1 cellular context compared by ENCODE assay signal in genomic region chr9:121599872-121600585, GRCh38.
TF ChIP-seq lines count a peak whose summit lies in the region.

No MANE protein-coding gene starts in this region.

TF ChIP-seq in SK-N-SH, 30 proteins besides CTCF, POLR2A, EP300 and RAD21 (continued from another document):
- TF ChIP-seq IRF3 (IDR thresholded peaks at IDR 0.05; ENCODE audit: low read depth, low read length): no peak
- no peak for TF ChIP-seq CHD2 (IDR thresholded peaks at IDR 0.05; ENCODE audit: low read length, partially characterized antibody)
- no peak for TF ChIP-seq REST (IDR thresholded peaks at IDR 0.05; ENCODE audit: low read depth, low read length)
- TF ChIP-seq RCOR1 (IDR thresholded peaks at IDR 0.05; ENCODE audit: low read length): no peak
- TF ChIP-seq NRF1 (IDR thresholded peaks at IDR 0.05; ENCODE audit: low read depth, low read length): no peak
